23 cellular contexts compared by ENCODE assay signal in genomic region chr1:106637566-106637965, GRCh38.
"Had no signal": no experiment of that assay in that cellular context is flagged by ENCODE, and none has a peak within 500 bp of the region (broad histone marks: within the 10 kb centered on the region; RNA-seq: fewer than 3 reads in every experiment).

No MANE protein-coding gene starts in this region.

- H3K4me3 Mint-ChIP-seq: activated B cell treated with CpG ODN at 0.5 μM for 24 hours; activated CD4-positive, alpha-beta memory T cell treated with anti-CD3 and anti-CD28 coated beads for 36 hours; activated CD4-positive, alpha-beta T cell treated with anti-CD3 and anti-CD28 coated beads, Interleukin-2, amount 10 ng/mL, durations not matched to agents 7 days and 5 days; activated naive CD4-positive, alpha-beta T cell treated with anti-CD3 and anti-CD28 coated beads, Interleukin-2, amount 10 ng/mL, durations not matched to agents 7 days and 5 days; activated naive CD8-positive, alpha-beta T cell treated with anti-CD3 and anti-CD28 coated beads for 36 hours; activated T-cell treated with anti-CD3 and anti-CD28 coated beads, Interleukin-2, amount 50 U/mL, for 72 hours; T-cell had no signal

- H3K9me3 Mint-ChIP-seq: activated B cell treated with CpG ODN at 0.5 μM for 24 hours; activated CD4-positive, alpha-beta memory T cell treated with anti-CD3 and anti-CD28 coated beads for 36 hours; activated naive CD4-positive, alpha-beta T cell treated with anti-CD3 and anti-CD28 coated beads, Interleukin-2, amount 10 ng/mL, durations not matched to agents 7 days and 5 days; activated naive CD8-positive, alpha-beta T cell treated with anti-CD3 and anti-CD28 coated beads for 36 hours had no signal

- H3K4me1 Mint-ChIP-seq: activated B cell treated with CpG ODN at 0.5 μM for 24 hours; activated CD4-positive, alpha-beta T cell treated with anti-CD3 and anti-CD28 coated beads, Interleukin-2, amount 10 ng/mL, durations not matched to agents 7 days and 5 days; activated naive CD4-positive, alpha-beta T cell treated with anti-CD3 and anti-CD28 coated beads, Interleukin-2, amount 10 ng/mL, durations not matched to agents 7 days and 5 days; activated naive CD8-positive, alpha-beta T cell treated with anti-CD3 and anti-CD28 coated beads for 36 hours; T-cell had no signal

- H3K36me3 ChIP-seq: brain microvascular endothelial cell, cardiac muscle cell had no signal

- FAIRE-seq: TTC549 had no signal

- H3K27me3 Mint-ChIP-seq: activated B cell treated with CpG ODN at 0.5 μM for 24 hours; activated CD4-positive, alpha-beta memory T cell treated with anti-CD3 and anti-CD28 coated beads for 36 hours; activated CD4-positive, alpha-beta T cell treated with anti-CD3 and anti-CD28 coated beads, Interleukin-2, amount 10 ng/mL, durations not matched to agents 7 days and 5 days; activated naive CD4-positive, alpha-beta T cell treated with anti-CD3 and anti-CD28 coated beads, Interleukin-2, amount 10 ng/mL, durations not matched to agents 7 days and 5 days; activated naive CD8-positive, alpha-beta T cell treated with anti-CD3 and anti-CD28 coated beads for 36 hours; T-cell had no signal

- ATAC-seq: activated T-cell treated with anti-CD3 and anti-CD28 coated beads, Interleukin-2, amount 50 U/mL, for 72 hours; T-cell had no signal

- H3K36me3 Mint-ChIP-seq: activated CD4-positive, alpha-beta memory T cell treated with anti-CD3 and anti-CD28 coated beads for 36 hours; activated naive CD4-positive, alpha-beta T cell treated with anti-CD3 and anti-CD28 coated beads, Interleukin-2, amount 10 ng/mL, durations not matched to agents 7 days and 5 days; activated naive CD8-positive, alpha-beta T cell treated with anti-CD3 and anti-CD28 coated beads for 36 hours; T-cell had no signal

- DNase-seq: activated B cell treated with CpG ODN at 0.5 μM for 24 hours; activated CD4-positive, alpha-beta memory T cell treated with anti-CD3 and anti-CD28 coated beads for 36 hours; activated CD4-positive, alpha-beta T cell treated with anti-CD3 and anti-CD28 coated beads, Interleukin-2, amount 10 ng/mL, durations not matched to agents 7 days and 5 days; activated CD8-positive, alpha-beta memory T cell treated with anti-CD3 and anti-CD28 coated beads for 24 hours; activated gamma-delta T cell treated with Interleukin-2 at 50 U/mL for 16 hours; activated naive CD4-positive, alpha-beta T cell treated with anti-CD3 and anti-CD28 coated beads, Interleukin-2, amount 10 ng/mL, durations not matched to agents 7 days and 5 days; activated naive CD8-positive, alpha-beta T cell treated with anti-CD3 and anti-CD28 coated beads for 36 hours; activated T-cell treated with anti-CD3 and anti-CD28 coated beads for 4 hours; activated T-cell treated with anti-CD3 and anti-CD28 coated beads, Interleukin-2, amount 50 U/mL, for 72 hours; brain microvascular endothelial cell; MM.1S; NCI-H146; NCI-H187 treated with DMSO at 0.1 percent for 48 hours; NCI-H2081 treated with DMSO at 0.1 percent for 48 hours; NCI-H446; NCI-H524; T-cell; T-helper 2 cell; T1000 had no signal

- H3K27me3 ChIP-seq: brain microvascular endothelial cell, cardiac muscle cell had no signal

- H3K27ac Mint-ChIP-seq: activated B cell treated with CpG ODN at 0.5 μM for 24 hours; activated CD4-positive, alpha-beta memory T cell treated with anti-CD3 and anti-CD28 coated beads for 36 hours; activated CD4-positive, alpha-beta T cell treated with anti-CD3 and anti-CD28 coated beads, Interleukin-2, amount 10 ng/mL, durations not matched to agents 7 days and 5 days; activated naive CD4-positive, alpha-beta T cell treated with anti-CD3 and anti-CD28 coated beads, Interleukin-2, amount 10 ng/mL, durations not matched to agents 7 days and 5 days; activated naive CD8-positive, alpha-beta T cell treated with anti-CD3 and anti-CD28 coated beads for 36 hours; activated T-cell treated with anti-CD3 and anti-CD28 coated beads, Interleukin-2, amount 50 U/mL, for 72 hours; activated T-helper 2 cell treated with anti-CD3 and anti-CD28 coated beads, Interferon-gamma antibody, Interleukin-2, Interleukin-4, amounts not matched to agents 10 μg/mL and 5 μg/mL and 100 μg/mL, durations not matched to agents 14 hours and 24 hours and 36 hours; T-cell had no signal

- H3K4me3 ChIP-seq: cardiac muscle cell, SK-N-MC had no signal

- H3K27ac ChIP-seq: brain microvascular endothelial cell, cardiac muscle cell, SK-N-MC had no signal
